In genomic region chr20:57714409-57715267, GRCh38 we compare ENCODE assay signal across 13 cellular contexts. TPM values are rescaled to one million over a fixed set of nuclear protein-coding genes. Genes with fewer than 3 reads are reported as not detected.
DNase-seq lines count a peak whose midpoint lies in the region; ATAC-seq and TF ChIP-seq lines count a peak whose summit lies in the region.
"Had no signal": no experiment of that assay in that cellular context is flagged by ENCODE, and none has a peak within 500 bp of the region (broad histone marks: within the 10 kb centered on the region; RNA-seq: fewer than 3 reads in every experiment).

No MANE protein-coding gene starts in this region.

- ATAC-seq in Panc1 (no peak), HG02884 (IDR thresholded peaks at IDR 0.05; ENCODE audit: unreplicated experiment) (no peak)

- intact Hi-C loops in Panc1 (cut with micrococcal nuclease; ENCODE audit: unreplicated experiment), result no loop called here

- peaks cover 48% of the 10 kb centered on the region for H3K4me1 ChIP-seq in Panc1 (ENCODE audit: control insufficient read depth, insufficient read depth, low read length)
- H3K4me1 ChIP-seq in trophoblast cell (ENCODE audit: control insufficient read depth in 1 of 2, insufficient read depth in 2 of 2, low read length in 2 of 2), result peaks cover 15% of the 10 kb centered on the region in 2 experiments

- H3K27me3 ChIP-seq in Panc1 (ENCODE audit: control insufficient read depth, insufficient read depth, low read length) (no peaks in the 10 kb centered on the region), trophoblast cell (ENCODE audit: insufficient read depth, low read length) (no peaks in the 10 kb centered on the region)

- peaks cover 21% of the 10 kb centered on the region for H3K4me1 Mint-ChIP-seq in activated naive CD4-positive, alpha-beta T cell treated with anti-CD3 and anti-CD28 coated beads, Interleukin-2, amount 10 ng/mL, durations not matched to agents 7 days and 5 days
- H3K4me1 Mint-ChIP-seq in osteocyte (ENCODE audit: unreplicated experiment), result peaks cover 50% of the 10 kb centered on the region

- no peak overlapping the region for H3K27ac Mint-ChIP-seq in activated naive CD4-positive, alpha-beta T cell treated with anti-CD3 and anti-CD28 coated beads, Interleukin-2, amount 10 ng/mL, durations not matched to agents 7 days and 5 days
- H3K27ac Mint-ChIP-seq in osteocyte (ENCODE audit: unreplicated experiment), result no peak overlapping the region
- H3K27ac Mint-ChIP-seq: nephron progenitor cell; T-helper 2 cell treated with Interferon-gamma antibody and Interleukin-4, amounts not matched to agents 5 μg/mL and 100 μg/mL, for 36 hours had no signal

- no peak overlapping the region for H2BK5ac ChIP-seq in trophoblast cell (ENCODE audit: low read depth, low read length, poor library complexity)

- BruUV-seq in Panc1 (replicated peaks; lab: Mats Ljungman, UMichigan), result no TSS peak

- no peaks in the 10 kb centered on the region for H3K36me3 ChIP-seq in Panc1 (ENCODE audit: control insufficient read depth, insufficient read depth, low read length)
- H3K36me3 ChIP-seq in trophoblast cell (ENCODE audit: control insufficient read depth in 1 of 2, insufficient read depth in 2 of 2, low read length in 2 of 2), result no peaks in the 10 kb centered on the region

- DNase-seq in AG20443 (ENCODE audit: low spot score) (peak; percentile 73), Panc1 (ENCODE audit: low read depth, low spot score) (no peak), epidermal melanocyte (ENCODE audit: insufficient read length, low spot score) (peak; percentile 66), trophoblast cell (peak in 1 of 2 donors; percentile 38), caudate nucleus (lab: John Stamatoyannopoulos, UW) (no peak), osteocyte (ENCODE audit: extremely low spot score, unreplicated experiment) (no peak)
- DNase-seq in activated naive CD4-positive, alpha-beta T cell treated with anti-CD3 and anti-CD28 coated beads, Interleukin-2, amount 10 ng/mL, durations not matched to agents 7 days and 5 days, result no peak
- DNase-seq: dermis blood vessel endothelial cell; NCI-H524 treated with DMSO at 0.1 percent for 48 hours; nephron progenitor cell; stimulated activated CD4-positive, alpha-beta T cell treated with anti-CD3 and anti-CD28 coated beads, Interleukin-2, amount 100 ng/mL, for 24 hours had no signal

- H3K9me3 Mint-ChIP-seq in activated naive CD4-positive, alpha-beta T cell treated with anti-CD3 and anti-CD28 coated beads, Interleukin-2, amount 10 ng/mL, durations not matched to agents 7 days and 5 days, result no peaks in the 10 kb centered on the region
- no peaks in the 10 kb centered on the region for H3K9me3 Mint-ChIP-seq in osteocyte (ENCODE audit: unreplicated experiment)
- H3K9me3 Mint-ChIP-seq: nephron progenitor cell; T-helper 2 cell treated with Interferon-gamma antibody and Interleukin-4, amounts not matched to agents 5 μg/mL and 100 μg/mL, for 36 hours had no signal

- no peak overlapping the region for H3K4ac ChIP-seq in trophoblast cell (ENCODE audit: low read depth, low read length)

- no peak overlapping the region for H3K4me3 Mint-ChIP-seq in activated naive CD4-positive, alpha-beta T cell treated with anti-CD3 and anti-CD28 coated beads, Interleukin-2, amount 10 ng/mL, durations not matched to agents 7 days and 5 days
- H3K4me3 Mint-ChIP-seq in osteocyte (ENCODE audit: unreplicated experiment), result no peak overlapping the region
- H3K4me3 Mint-ChIP-seq: nephron progenitor cell; T-helper 2 cell treated with Interferon-gamma antibody and Interleukin-4, amounts not matched to agents 5 μg/mL and 100 μg/mL, for 36 hours had no signal

- no peak overlapping the region for H4K12ac ChIP-seq in trophoblast cell (ENCODE audit: low read depth, low read length)

- peaks cover 68% of the 10 kb centered on the region for H3K27me3 Mint-ChIP-seq in activated naive CD4-positive, alpha-beta T cell treated with anti-CD3 and anti-CD28 coated beads, Interleukin-2, amount 10 ng/mL, durations not matched to agents 7 days and 5 days
- H3K27me3 Mint-ChIP-seq in osteocyte (ENCODE audit: unreplicated experiment), result no peaks in the 10 kb centered on the region

- no peak overlapping the region for H3K23ac ChIP-seq in trophoblast cell (ENCODE audit: low read length)

- TF ChIP-seq CTCF in Panc1 (IDR thresholded peaks at IDR 0.05) (no peak), osteocyte (IDR thresholded peaks at IDR 0.05) (no peak)

- POLR2A ChIA-PET in Panc1 (lab: Charles Lee), result no interaction called here

- H2AK5ac ChIP-seq in trophoblast cell (ENCODE audit: low read length), result no peak overlapping the region

- no peaks in the 10 kb centered on the region for H3K36me3 Mint-ChIP-seq in activated naive CD4-positive, alpha-beta T cell treated with anti-CD3 and anti-CD28 coated beads, Interleukin-2, amount 10 ng/mL, durations not matched to agents 7 days and 5 days
- no peaks in the 10 kb centered on the region for H3K36me3 Mint-ChIP-seq in osteocyte (ENCODE audit: unreplicated experiment)

- H2AFZ ChIP-seq in trophoblast cell (ENCODE audit: insufficient read depth, low read length, poor library complexity), result no peak overlapping the region

- H3K79me2 ChIP-seq in trophoblast cell (ENCODE audit: control insufficient read depth, insufficient read depth, low read length, poor library complexity), result peaks cover 5% of the 10 kb centered on the region

- H3K79me1 ChIP-seq in trophoblast cell (ENCODE audit: low read length), result peaks cover 15% of the 10 kb centered on the region

- no peak overlapping the region for H3K9ac ChIP-seq in trophoblast cell (ENCODE audit: low read length)

- no CpG with 5 or more reads among the region's 23 CpGs for WGBS in trophoblast cell (ENCODE audit: extremely low coverage, insufficient coverage, insufficient read length)

- H3K9me3 ChIP-seq in Panc1 (ENCODE audit: control insufficient read depth, insufficient read depth, low read depth, low read length) (no peaks in the 10 kb centered on the region), trophoblast cell (ENCODE audit: insufficient read depth, low read depth, low read length) (peaks cover 2% of the 10 kb centered on the region)

- H2BK12ac ChIP-seq in trophoblast cell (ENCODE audit: low read length), result peak overlapping the region; percentile 6

- H3K18ac ChIP-seq in trophoblast cell (ENCODE audit: low read length), result no peak overlapping the region

- H4K8ac ChIP-seq in trophoblast cell (ENCODE audit: low read depth, low read length), result no peak overlapping the region

- 0 out of 2 replicates have a peak overlapping the region, but pooled peaks have one; percentile 40 for H3K27ac ChIP-seq in Panc1 (ENCODE audit: low read length)
- no peak overlapping the region for H3K27ac ChIP-seq in trophoblast cell (ENCODE audit: low read depth, low read length)
- H3K27ac ChIP-seq in caudate nucleus (ENCODE audit: low read depth, low read length), result no peak overlapping the region

- H2BK120ac ChIP-seq in trophoblast cell (ENCODE audit: insufficient read depth, low read length, poor library complexity), result no peak overlapping the region

- no peak overlapping the region for H3K14ac ChIP-seq in trophoblast cell (ENCODE audit: low read length)

- CTCF ChIA-PET in Panc1 (lab: Charles Lee), result no interaction called here
- CTCF ChIA-PET in activated naive CD4-positive, alpha-beta T cell treated with anti-CD3 and anti-CD28 coated beads, Interleukin-2, amount 10 ng/mL, durations not matched to agents 7 days and 5 days (lab: Charles Lee), result no interaction called here

- H4K91ac ChIP-seq in trophoblast cell (ENCODE audit: low read depth, low read length), result no peak overlapping the region

- in situ Hi-C loops in Panc1 (cut with HindIII; ENCODE audit: low pct_unique_long_range_greater_than_20kb, low sequenced_read_pairs), result no loop called here

- H3K4me2 ChIP-seq in trophoblast cell (ENCODE audit: low read length), result no peak overlapping the region

- no peak overlapping the region for H3K4me3 ChIP-seq in Panc1 (ENCODE audit: low read depth in 2 of 2, low read length in 2 of 2)
- no peak overlapping the region for H3K4me3 ChIP-seq in trophoblast cell (ENCODE audit: low read depth, low read length)

RNA-seq across cellular contexts. Expression of gene PMEPA1, which starts 4.8 kb away (rescaled TPM):
- total RNA-seq in Panc1 (2021; ENCODE audit: unreplicated experiment) (89.8 TPM), osteocyte (24.1 and 28.2 TPM in 2 replicates)
- polyA plus RNA-seq in Panc1 (2012; ENCODE audit: insufficient read length), result 103 TPM
- polyA plus RNA-seq in trophoblast cell (2013), result 43.9 and 46.9 TPM in 2 replicates

Comparison
In these comparisons a context has a peak if more than half of its experiments do, and no peak if none do; other contexts are left out.
1. DNase-seq: peak in AG20443 (single experiment) and epidermal melanocyte (single experiment); none in Panc1 (single experiment), activated naive CD4-positive, alpha-beta T cell treated with anti-CD3 and anti-CD28 coated beads, Interleukin-2, amount 10 ng/mL, durations not matched to agents 7 days and 5 days (single experiment), caudate nucleus (0 of 61) and osteocyte (single experiment).